Comparison of ENCODE assay signal across 8 cellular contexts in genomic region chr3:194584866-194585265, GRCh38. TPM values are rescaled to one million over a fixed set of nuclear protein-coding genes. Genes with fewer than 3 reads are reported as not detected.
DNase-seq lines count a peak whose midpoint lies in the region; ATAC-seq and TF ChIP-seq lines count a peak whose summit lies in the region.

No MANE protein-coding gene starts in this region.

- TF ChIP-seq CTCF in GM12865 (IDR thresholded peaks at IDR 0.05; ENCODE audit: insufficient read depth, low read depth, low read length, missing control alignments) (no peak), ovary (IDR thresholded peaks at IDR 0.05) (no peak)

- H3K4me1 ChIP-seq in endocrine pancreas (ENCODE audit: control insufficient read depth, insufficient read depth, low read length) (peaks cover 7% of the 10 kb centered on the region), ovary (ENCODE audit: insufficient read depth) (peaks cover 2% of the 10 kb centered on the region)

- H3K9me3 ChIP-seq in endocrine pancreas (ENCODE audit: control insufficient read depth, low read length) (no peaks in the 10 kb centered on the region), ovary (no peaks in the 10 kb centered on the region)

- H3K27ac ChIP-seq in ovary: no peak overlapping the region

- H3K4me3 ChIP-seq in GM12865 (ENCODE audit: low read depth, low read length) (peak overlapping the region; percentile 98), endocrine pancreas (ENCODE audit: control insufficient read depth, insufficient read depth, low read length) (peak overlapping the region; percentile 94), ovary (peak overlapping the region; percentile 96)

- WGBS in ovary, 3 donors: 96 to 97% (median 96%) methylated on average over 1 of the region's 1 CpG

- in situ Hi-C loops in ACHN (cut with HindIII; ENCODE audit: low pct_ligation_motif_present, low pct_unique_long_range_greater_than_20kb, low sequenced_read_pairs): no loop called here

- no peak for TF ChIP-seq EP300 in ovary (IDR thresholded peaks at IDR 0.05)

- ATAC-seq in HG03565 (IDR thresholded peaks at IDR 0.05; ENCODE audit: unreplicated experiment): no peak

- DNase-seq in GM12865 (ENCODE audit: low read depth) (no peak), RKO (ENCODE audit: low spot score) (peak; percentile 89), ovary (no peak), pons (ENCODE audit: low spot score) (no peak), globus pallidus (ENCODE audit: low spot score) (no peak), ACHN (no peak)

- H3K27me3 ChIP-seq in endocrine pancreas (ENCODE audit: control insufficient read depth, insufficient read depth, low read length) (no peaks in the 10 kb centered on the region), ovary (no peaks in the 10 kb centered on the region)

- TF ChIP-seq POLR2A in ovary (IDR thresholded peaks at IDR 0.05): no peak

- intact Hi-C loops in ovary (cut with DNase I): loop anchor here in 3 of 4 donors (5.0 kb wide), 2 partner anchors 98 to 113 kb away; partner anchors contain the start of gene ATP13A3 (in 2 of the 3)

- no peak overlapping the region for H3K9ac ChIP-seq in endocrine pancreas (ENCODE audit: control insufficient read depth, insufficient read depth, low read length)

- H3K36me3 ChIP-seq in endocrine pancreas (ENCODE audit: control insufficient read depth, insufficient read depth, low read length) (no peaks in the 10 kb centered on the region), ovary (no peaks in the 10 kb centered on the region)

RNA-seq across cellular contexts. Expression of gene TMEM44, which starts 48.4 kb away (rescaled TPM):
- total RNA-seq in ovary: 1 to 10 TPM; 3.4 to 9.6 (median 5.6) TPM
- polyA plus RNA-seq in ovary: 10 to 100 TPM in 1 of 2 donors, 1 to 10 TPM in 1; 8.6 to 12.3 TPM
